1 cellular context compared by ENCODE assay signal in genomic region chr7:66905243-66905642, GRCh38.
TF ChIP-seq lines count a peak whose summit lies in the region.

No MANE protein-coding gene starts in this region.

TF ChIP-seq in K562, 482 proteins besides CTCF, POLR2A, EP300 and RAD21:
- no peak for TF ChIP-seq NR1H2 (CRISPR knock-in tag; IDR thresholded peaks at IDR 0.05)
- no peak for TF ChIP-seq EGR1 (conservative IDR thresholded peaks at IDR 0.05)
- no peak for TF ChIP-seq RBM34 (IDR thresholded peaks at IDR 0.05; ENCODE audit: borderline replicate concordance, insufficient read depth, low read length)
- peak; percentile 28; the same call in 1 of the 2 replicates for TF ChIP-seq ZFX (CRISPR knock-in tag; IDR thresholded peaks at IDR 0.05)
- TF ChIP-seq DDX20 (tag; IDR thresholded peaks at IDR 0.05; ENCODE audit: low read depth) = no peak
- TF ChIP-seq NRF1 (conservative IDR thresholded peaks at IDR 0.05 in 1 of 2, IDR thresholded peaks at IDR 0.05 in 1 of 2) = no peak
- TF ChIP-seq ZNF592 (IDR thresholded peaks at IDR 0.05) = no peak
- TF ChIP-seq SRF (CRISPR knock-in tag; IDR thresholded peaks at IDR 0.05) = no peak
- no peak for TF ChIP-seq PHTF2 (CRISPR knock-in tag; IDR thresholded peaks at IDR 0.05)
- TF ChIP-seq ZBTB40 (IDR thresholded peaks at IDR 0.05) = no peak
- TF ChIP-seq ZBTB40 (CRISPR knock-in tag; IDR thresholded peaks at IDR 0.05) = no peak
- no peak for TF ChIP-seq GTF3C2 (IDR thresholded peaks at IDR 0.05; ENCODE audit: borderline replicate concordance, extremely low read depth, insufficient read length)
- peak; percentile 13 for TF ChIP-seq SP2 (IDR thresholded peaks at IDR 0.05; ENCODE audit: extremely low read depth, low read depth, low read length, poor library complexity, severe bottlenecking)
